8 cellular contexts compared by ENCODE assay signal in the genomic region with DNA sequence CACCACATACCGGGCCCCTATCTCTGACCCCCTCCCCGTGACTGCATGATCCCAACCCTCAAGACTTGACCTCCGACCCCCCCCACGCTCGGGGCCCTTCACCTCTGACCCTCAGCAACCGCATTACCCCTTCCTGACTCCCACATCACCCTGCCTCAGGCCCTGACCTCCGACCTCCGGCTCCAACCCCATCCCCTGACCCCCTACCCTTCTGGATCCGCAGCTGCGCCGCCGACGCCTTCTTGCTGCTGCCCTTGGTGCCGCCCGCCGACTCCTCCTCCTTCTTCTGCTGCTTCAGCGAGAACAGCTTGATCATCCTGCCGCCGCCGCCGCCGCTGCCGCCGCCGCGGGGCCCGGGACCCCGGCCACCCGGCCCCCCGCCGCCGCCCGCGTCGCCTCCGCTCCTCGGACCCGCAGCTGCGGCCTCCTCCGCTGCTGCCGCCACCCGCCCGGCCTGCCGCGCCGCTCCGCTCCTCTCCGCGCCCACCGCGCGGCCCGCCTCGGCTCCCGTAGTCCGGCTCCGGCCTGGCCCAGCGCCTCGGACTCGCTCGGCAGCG. TPM values are rescaled to one million over a fixed set of nuclear protein-coding genes. Genes with fewer than 3 reads are reported as not detected.
DNase-seq lines count a peak whose midpoint lies in the region; ATAC-seq and TF ChIP-seq lines count a peak whose summit lies in the region.

A gene (minus strand): TSS at position 546 of the 557 bp plus-strand sequence. CDS start 230 bp downstream, at position 316.

- intact Hi-C loops in T-helper 2 cell treated with Interferon-gamma antibody and Interleukin-4, amounts not matched to agents 100 ng/mL and 5 ng/mL, for 36 hours (cut with micrococcal nuclease): no loop called here
- intact Hi-C loops in dorsolateral prefrontal cortex (cut with DNase I): loop anchor here (2.0 kb wide), 1 partner anchor 15 kb away; a partner anchor contains a TSS
- intact Hi-C loops in tibial artery (cut with DNase I; ENCODE audit: low total_unique reads): no loop called here

- TF ChIP-seq CTCF in dorsolateral prefrontal cortex (IDR thresholded peaks at IDR 0.05 in 54 of 56, conservative IDR thresholded peaks at IDR 0.05 in 2 of 56; ENCODE audit: low read depth in 1 of 56, partially characterized antibody in 56 of 56) (no peak), tibial artery (IDR thresholded peaks at IDR 0.05) (no peak)

- H3K27ac ChIP-seq in dorsolateral prefrontal cortex (peak within 1 kb of the TSS; percentile 87 to 100 (median 100)), tibial artery (peak within 1 kb of the TSS; percentile 99 to 100)

- DNase-seq in A172 (ENCODE audit: low spot score): peak; percentile 36
- DNase-seq in HCEC 1CT: peak; percentile 28
- peak in 3 of 10 donors; percentile 21 to 54 (median 28) for DNase-seq in dorsolateral prefrontal cortex
- DNase-seq in mesenteric fat pad (ENCODE audit: low spot score): no peak
- peak; percentile 69 to 85 for DNase-seq in tibial artery
- DNase-seq in COLO668 (lab: John Stamatoyannopoulos, UW; ENCODE audit: unreplicated experiment): no peak

- H3K36me3 ChIP-seq in tibial artery: peaks cover 11 to 17% (median 17%) of the 10 kb centered on the region in 3 donors

- H3K9me3 ChIP-seq in tibial artery: no peaks in the 10 kb centered on the region

- H3K27me3 ChIP-seq in dorsolateral prefrontal cortex (no peaks in the 10 kb centered on the region), tibial artery (no peaks in the 10 kb centered on the region)

- H3K4me3 ChIP-seq in dorsolateral prefrontal cortex (peak within 1 kb of the TSS; percentile 57 to 100 (median 85)), tibial artery (peak within 1 kb of the TSS; percentile 89 to 90)

- ATAC-seq in GM18868 (IDR thresholded peaks at IDR 0.05; ENCODE audit: unreplicated experiment): no peak

- H3K4me1 ChIP-seq in tibial artery: peaks cover 0 to 74% (median 65%) of the 10 kb centered on the region in 4 donors

RNA-seq across cellular contexts. Expression of the gene that starts here (rescaled TPM):
- 141 and 145 TPM in 2 replicates for total RNA-seq in A172 (2014; rRNA removed; shearing (Covaris generic))
- 92.8 and 95.9 TPM in 2 replicates for total RNA-seq in T-helper 2 cell treated with Interferon-gamma antibody and Interleukin-4, amounts not matched to agents 100 ng/mL and 5 ng/mL, for 36 hours
- total RNA-seq in dorsolateral prefrontal cortex: 100 to 1,000 TPM in 116 of 120 experiments, 10 to 100 TPM in 4; 77.3 to 195 (median 134) TPM
- 69.4 TPM for total RNA-seq in mesenteric fat pad

Comparison
In these comparisons a context has a peak if more than half of its experiments do, and no peak if none do; other contexts are left out.
1. DNase-seq: peak in A172 (single experiment), HCEC 1CT (single experiment) and tibial artery (2 of 2); none in mesenteric fat pad (single experiment) and COLO668 (single experiment).
2. intact Hi-C loops: an anchor here in dorsolateral prefrontal cortex (2.0 kb wide); none called in T-helper 2 cell treated with Interferon-gamma antibody and Interleukin-4, amounts not matched to agents 100 ng/mL and 5 ng/mL, for 36 hours and tibial artery.